Comparison of ENCODE assay signal across 1 cellular context in the genomic region with DNA sequence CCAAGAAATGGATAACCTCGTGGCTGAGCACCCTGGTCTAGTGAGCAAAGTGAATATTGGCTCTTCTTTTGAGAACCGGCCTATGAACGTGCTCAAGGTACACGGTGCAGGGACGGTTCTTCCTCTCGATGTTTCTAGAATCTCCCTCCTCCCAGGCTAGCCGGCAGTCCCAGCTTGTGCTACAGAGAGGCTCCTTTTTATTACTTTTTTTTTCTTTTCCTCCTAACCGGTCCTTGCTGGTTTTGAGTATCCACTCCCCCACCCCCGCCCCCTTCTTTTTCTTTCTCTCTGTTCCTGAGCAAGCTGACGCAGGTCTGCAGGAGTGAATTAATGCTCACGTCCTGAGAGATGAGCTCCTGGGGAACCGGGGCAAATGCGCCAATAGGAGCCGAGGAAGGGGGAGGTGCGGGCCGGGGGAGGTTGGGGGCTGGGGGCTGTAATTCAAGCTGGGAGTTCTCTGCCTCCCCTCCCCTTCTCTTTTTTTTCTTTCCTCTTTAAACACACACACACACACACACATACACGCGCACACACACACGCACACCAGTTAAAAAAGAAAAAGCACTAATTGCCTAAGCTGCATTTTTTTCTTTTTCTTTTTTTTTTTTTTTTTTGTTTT.
TF ChIP-seq lines count a peak whose summit lies in the region.

No MANE protein-coding gene starts in this region.

TF ChIP-seq in WTC11, 78 proteins besides CTCF, POLR2A, EP300 and RAD21 (continued from another document):
- TF ChIP-seq, protein P1, sequence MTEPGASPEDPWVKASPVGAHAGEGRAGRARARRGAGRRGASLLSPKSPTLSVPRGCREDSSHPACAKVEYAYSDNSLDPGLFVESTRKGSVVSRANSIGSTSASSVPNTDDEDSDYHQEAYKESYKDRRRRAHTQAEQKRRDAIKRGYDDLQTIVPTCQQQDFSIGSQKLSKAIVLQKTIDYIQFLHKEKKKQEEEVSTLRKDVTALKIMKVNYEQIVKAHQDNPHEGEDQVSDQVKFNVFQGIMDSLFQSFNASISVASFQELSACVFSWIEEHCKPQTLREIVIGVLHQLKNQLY (CRISPR knock-in tag; IDR thresholded peaks at IDR 0.05): no peak
- TF ChIP-seq JAZF1 (CRISPR knock-in tag; IDR thresholded peaks at IDR 0.05) (no peak), TCF7 (CRISPR knock-in tag; IDR thresholded peaks at IDR 0.05; ENCODE audit: low read depth) (no peak), HMGA2 (CRISPR knock-in tag; IDR thresholded peaks at IDR 0.05) (no peak), CBFB (CRISPR knock-in tag; IDR thresholded peaks at IDR 0.05; ENCODE audit: low read depth) (no peak), KAT7 (CRISPR knock-in tag; IDR thresholded peaks at IDR 0.05; ENCODE audit: borderline replicate concordance) (no peak), ZNF317 (CRISPR knock-in tag; IDR thresholded peaks at IDR 0.05; ENCODE audit: borderline replicate concordance, low read depth) (no peak), NR2C2 (CRISPR knock-in tag; IDR thresholded peaks at IDR 0.05) (no peak), GRHL2 (CRISPR knock-in tag; IDR thresholded peaks at IDR 0.05; ENCODE audit: insufficient replicate concordance, severe bottlenecking) (no peak), NR1H2 (CRISPR knock-in tag; IDR thresholded peaks at IDR 0.05) (no peak), TP53 (CRISPR knock-in tag; IDR thresholded peaks at IDR 0.05) (no peak), MYBL2 (CRISPR knock-in tag; IDR thresholded peaks at IDR 0.05) (no peak), ZNF263 (CRISPR knock-in tag; IDR thresholded peaks at IDR 0.05; ENCODE audit: low read depth) (peak; percentile 66; the same call in 1 of the 2 replicates), ETV6 (CRISPR knock-in tag; IDR thresholded peaks at IDR 0.05) (no peak)
- TF ChIP-seq, protein P2, sequence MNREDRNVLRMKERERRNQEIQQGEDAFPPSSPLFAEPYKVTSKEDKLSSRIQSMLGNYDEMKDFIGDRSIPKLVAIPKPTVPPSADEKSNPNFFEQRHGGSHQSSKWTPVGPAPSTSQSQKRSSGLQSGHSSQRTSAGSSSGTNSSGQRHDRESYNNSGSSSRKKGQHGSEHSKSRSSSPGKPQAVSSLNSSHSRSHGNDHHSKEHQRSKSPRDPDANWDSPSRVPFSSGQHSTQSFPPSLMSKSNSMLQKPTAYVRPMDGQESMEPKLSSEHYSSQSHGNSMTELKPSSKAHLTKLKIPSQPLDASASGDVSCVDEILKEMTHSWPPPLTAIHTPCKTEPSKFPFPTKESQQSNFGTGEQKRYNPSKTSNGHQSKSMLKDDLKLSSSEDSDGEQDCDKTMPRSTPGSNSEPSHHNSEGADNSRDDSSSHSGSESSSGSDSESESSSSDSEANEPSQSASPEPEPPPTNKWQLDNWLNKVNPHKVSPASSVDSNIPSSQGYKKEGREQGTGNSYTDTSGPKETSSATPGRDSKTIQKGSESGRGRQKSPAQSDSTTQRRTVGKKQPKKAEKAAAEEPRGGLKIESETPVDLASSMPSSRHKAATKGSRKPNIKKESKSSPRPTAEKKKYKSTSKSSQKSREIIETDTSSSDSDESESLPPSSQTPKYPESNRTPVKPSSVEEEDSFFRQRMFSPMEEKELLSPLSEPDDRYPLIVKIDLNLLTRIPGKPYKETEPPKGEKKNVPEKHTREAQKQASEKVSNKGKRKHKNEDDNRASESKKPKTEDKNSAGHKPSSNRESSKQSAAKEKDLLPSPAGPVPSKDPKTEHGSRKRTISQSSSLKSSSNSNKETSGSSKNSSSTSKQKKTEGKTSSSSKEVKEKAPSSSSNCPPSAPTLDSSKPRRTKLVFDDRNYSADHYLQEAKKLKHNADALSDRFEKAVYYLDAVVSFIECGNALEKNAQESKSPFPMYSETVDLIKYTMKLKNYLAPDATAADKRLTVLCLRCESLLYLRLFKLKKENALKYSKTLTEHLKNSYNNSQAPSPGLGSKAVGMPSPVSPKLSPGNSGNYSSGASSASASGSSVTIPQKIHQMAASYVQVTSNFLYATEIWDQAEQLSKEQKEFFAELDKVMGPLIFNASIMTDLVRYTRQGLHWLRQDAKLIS (CRISPR knock-in tag; IDR thresholded peaks at IDR 0.05; ENCODE audit: borderline replicate concordance): 0 out of 2 replicates have a peak, but pooled peaks have one; percentile 61
- TF ChIP-seq, protein P3, sequence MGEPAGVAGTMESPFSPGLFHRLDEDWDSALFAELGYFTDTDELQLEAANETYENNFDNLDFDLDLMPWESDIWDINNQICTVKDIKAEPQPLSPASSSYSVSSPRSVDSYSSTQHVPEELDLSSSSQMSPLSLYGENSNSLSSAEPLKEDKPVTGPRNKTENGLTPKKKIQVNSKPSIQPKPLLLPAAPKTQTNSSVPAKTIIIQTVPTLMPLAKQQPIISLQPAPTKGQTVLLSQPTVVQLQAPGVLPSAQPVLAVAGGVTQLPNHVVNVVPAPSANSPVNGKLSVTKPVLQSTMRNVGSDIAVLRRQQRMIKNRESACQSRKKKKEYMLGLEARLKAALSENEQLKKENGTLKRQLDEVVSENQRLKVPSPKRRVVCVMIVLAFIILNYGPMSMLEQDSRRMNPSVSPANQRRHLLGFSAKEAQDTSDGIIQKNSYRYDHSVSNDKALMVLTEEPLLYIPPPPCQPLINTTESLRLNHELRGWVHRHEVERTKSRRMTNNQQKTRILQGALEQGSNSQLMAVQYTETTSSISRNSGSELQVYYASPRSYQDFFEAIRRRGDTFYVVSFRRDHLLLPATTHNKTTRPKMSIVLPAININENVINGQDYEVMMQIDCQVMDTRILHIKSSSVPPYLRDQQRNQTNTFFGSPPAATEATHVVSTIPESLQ (CRISPR knock-in tag; IDR thresholded peaks at IDR 0.05): no peak
- TF ChIP-seq, protein P4, sequence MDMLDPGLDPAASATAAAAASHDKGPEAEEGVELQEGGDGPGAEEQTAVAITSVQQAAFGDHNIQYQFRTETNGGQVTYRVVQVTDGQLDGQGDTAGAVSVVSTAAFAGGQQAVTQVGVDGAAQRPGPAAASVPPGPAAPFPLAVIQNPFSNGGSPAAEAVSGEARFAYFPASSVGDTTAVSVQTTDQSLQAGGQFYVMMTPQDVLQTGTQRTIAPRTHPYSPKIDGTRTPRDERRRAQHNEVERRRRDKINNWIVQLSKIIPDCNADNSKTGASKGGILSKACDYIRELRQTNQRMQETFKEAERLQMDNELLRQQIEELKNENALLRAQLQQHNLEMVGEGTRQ (CRISPR knock-in tag; IDR thresholded peaks at IDR 0.05): no peak; the same call in 1 of the 2 replicates
- TF ChIP-seq, protein P5, sequence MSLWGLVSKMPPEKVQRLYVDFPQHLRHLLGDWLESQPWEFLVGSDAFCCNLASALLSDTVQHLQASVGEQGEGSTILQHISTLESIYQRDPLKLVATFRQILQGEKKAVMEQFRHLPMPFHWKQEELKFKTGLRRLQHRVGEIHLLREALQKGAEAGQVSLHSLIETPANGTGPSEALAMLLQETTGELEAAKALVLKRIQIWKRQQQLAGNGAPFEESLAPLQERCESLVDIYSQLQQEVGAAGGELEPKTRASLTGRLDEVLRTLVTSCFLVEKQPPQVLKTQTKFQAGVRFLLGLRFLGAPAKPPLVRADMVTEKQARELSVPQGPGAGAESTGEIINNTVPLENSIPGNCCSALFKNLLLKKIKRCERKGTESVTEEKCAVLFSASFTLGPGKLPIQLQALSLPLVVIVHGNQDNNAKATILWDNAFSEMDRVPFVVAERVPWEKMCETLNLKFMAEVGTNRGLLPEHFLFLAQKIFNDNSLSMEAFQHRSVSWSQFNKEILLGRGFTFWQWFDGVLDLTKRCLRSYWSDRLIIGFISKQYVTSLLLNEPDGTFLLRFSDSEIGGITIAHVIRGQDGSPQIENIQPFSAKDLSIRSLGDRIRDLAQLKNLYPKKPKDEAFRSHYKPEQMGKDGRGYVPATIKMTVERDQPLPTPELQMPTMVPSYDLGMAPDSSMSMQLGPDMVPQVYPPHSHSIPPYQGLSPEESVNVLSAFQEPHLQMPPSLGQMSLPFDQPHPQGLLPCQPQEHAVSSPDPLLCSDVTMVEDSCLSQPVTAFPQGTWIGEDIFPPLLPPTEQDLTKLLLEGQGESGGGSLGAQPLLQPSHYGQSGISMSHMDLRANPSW (CRISPR knock-in tag; conservative IDR thresholded peaks at IDR 0.05; ENCODE audit: low read depth): no peak
- TF ChIP-seq, protein P6, sequence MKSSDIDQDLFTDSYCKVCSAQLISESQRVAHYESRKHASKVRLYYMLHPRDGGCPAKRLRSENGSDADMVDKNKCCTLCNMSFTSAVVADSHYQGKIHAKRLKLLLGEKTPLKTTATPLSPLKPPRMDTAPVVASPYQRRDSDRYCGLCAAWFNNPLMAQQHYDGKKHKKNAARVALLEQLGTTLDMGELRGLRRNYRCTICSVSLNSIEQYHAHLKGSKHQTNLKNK (CRISPR knock-in tag; IDR thresholded peaks at IDR 0.05): no peak
- TF ChIP-seq, protein P7, sequence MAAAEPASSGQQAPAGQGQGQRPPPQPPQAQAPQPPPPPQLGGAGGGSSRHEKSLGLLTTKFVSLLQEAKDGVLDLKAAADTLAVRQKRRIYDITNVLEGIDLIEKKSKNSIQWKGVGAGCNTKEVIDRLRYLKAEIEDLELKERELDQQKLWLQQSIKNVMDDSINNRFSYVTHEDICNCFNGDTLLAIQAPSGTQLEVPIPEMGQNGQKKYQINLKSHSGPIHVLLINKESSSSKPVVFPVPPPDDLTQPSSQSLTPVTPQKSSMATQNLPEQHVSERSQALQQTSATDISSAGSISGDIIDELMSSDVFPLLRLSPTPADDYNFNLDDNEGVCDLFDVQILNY (CRISPR knock-in tag; IDR thresholded peaks at IDR 0.05): 0 out of 2 replicates have a peak, but pooled peaks have one; percentile 42
